10 cellular contexts compared by ENCODE assay signal in genomic region chr17:19448341-19449268, GRCh38. TPM values are rescaled to one million over a fixed set of nuclear protein-coding genes. Genes with fewer than 3 reads are reported as not detected.
DNase-seq lines count a peak whose midpoint lies in the region; ATAC-seq and TF ChIP-seq lines count a peak whose summit lies in the region.
"Had no signal": no experiment of that assay in that cellular context is flagged by ENCODE, and none has a peak within 500 bp of the region (broad histone marks: within the 10 kb centered on the region; RNA-seq: fewer than 3 reads in every experiment).

No MANE protein-coding gene starts in this region.

- TF ChIP-seq POLR2A in upper lobe of left lung (IDR thresholded peaks at IDR 0.05) = peak in 1 of 4 donors; percentile 33

- ATAC-seq in lower lobe of right lung (peak; percentile 61 to 63), upper lobe of left lung (ENCODE audit: low FRiP score in 2 of 2) (peak; percentile 68 to 71), GM18870 (IDR thresholded peaks at IDR 0.05; ENCODE audit: unreplicated experiment) (no peak), HG02571 (IDR thresholded peaks at IDR 0.05; ENCODE audit: unreplicated experiment) (no peak), GM19455 (IDR thresholded peaks at IDR 0.05; ENCODE audit: unreplicated experiment) (no peak)
- ATAC-seq: activated CD8-positive, alpha-beta memory T cell treated with anti-CD3 and anti-CD28 coated beads, Interleukin-2, amount 10 ng/mL, durations not matched to agents 7 days and 5 days had no signal

- intact Hi-C loops in lower lobe of right lung (cut with DNase I) = no loop called here

- peak overlapping the region; percentile 78 for H3K27ac ChIP-seq in cingulate gyrus (ENCODE audit: low read depth, low read length)
- H3K27ac ChIP-seq in lower lobe of right lung = peak overlapping the region; percentile 31
- peak overlapping the region; percentile 33 to 76 (median 61) for H3K27ac ChIP-seq in upper lobe of left lung
- H3K27ac ChIP-seq: 22Rv1 had no signal

- TF ChIP-seq EP300 in upper lobe of left lung (IDR thresholded peaks at IDR 0.05) = no peak

- H3K9me3 ChIP-seq in lower lobe of right lung (no peaks in the 10 kb centered on the region), upper lobe of left lung (no peaks in the 10 kb centered on the region)

- no peak for TF ChIP-seq CTCF in lower lobe of right lung (IDR thresholded peaks at IDR 0.05)
- peak in 1 of 6 experiments; percentile 20 for TF ChIP-seq CTCF in upper lobe of left lung (IDR thresholded peaks at IDR 0.05)

- H3K27me3 ChIP-seq in lower lobe of right lung (ENCODE audit: low read depth) (no peaks in the 10 kb centered on the region), upper lobe of left lung (no peaks in the 10 kb centered on the region)

- WGBS in upper lobe of left lung, 2 donors = 30 to 51% methylated on average over 8 of the region's 8 CpGs

- H3K4me3 ChIP-seq in lower lobe of right lung (no peak overlapping the region), upper lobe of left lung (no peak overlapping the region)

- DNase-seq in DMS 273 (lab: John Stamatoyannopoulos, UW; ENCODE audit: unreplicated experiment) (peak; percentile 46), DMS 273 treated with DMSO at 0.1 percent for 48 hours (lab: John Stamatoyannopoulos, UW) (no peak), lower lobe of right lung (no peak), upper lobe of left lung (peak in 1 of 2 donors; percentile 35)
- DNase-seq: activated CD8-positive, alpha-beta memory T cell treated with anti-CD3 and anti-CD28 coated beads, Interleukin-2, amount 10 ng/mL, durations not matched to agents 7 days and 5 days had no signal

- peaks cover 23% of the 10 kb centered on the region for H3K4me1 ChIP-seq in lower lobe of right lung
- H3K4me1 ChIP-seq in upper lobe of left lung = peaks cover 16 to 25% (median 21%) of the 10 kb centered on the region in 4 donors

- H3K36me3 ChIP-seq in lower lobe of right lung (no peaks in the 10 kb centered on the region), upper lobe of left lung (no peaks in the 10 kb centered on the region)

RNA-seq across cellular contexts. Expression of gene RNF112, which starts 37.6 kb away (rescaled TPM):
- 1.8 TPM for total RNA-seq in lower lobe of right lung
- 1 to 10 TPM in 4 of 6 donors, under 1 TPM in 2; 0.69 to 6.3 (median 2.1) TPM for total RNA-seq in upper lobe of left lung

Comparison
In these comparisons a context has a peak if more than half of its experiments do, and no peak if none do; other contexts are left out.
1. ATAC-seq: peak in lower lobe of right lung (2 of 2) and upper lobe of left lung (2 of 2); none in GM18870 (single experiment), HG02571 (single experiment) and GM19455 (single experiment).
2. Peak in every context shown above with its lines, with median percentiles within 50 percentile points of each other: H3K27ac ChIP-seq.